25 cellular contexts compared by ENCODE assay signal in genomic region chr4:102416765-102417164, GRCh38.
"Had no signal": no experiment of that assay in that cellular context is flagged by ENCODE, and none has a peak within 500 bp of the region (broad histone marks: within the 10 kb centered on the region; RNA-seq: fewer than 3 reads in every experiment).

No MANE protein-coding gene starts in this region.

- H3K4me1 ChIP-seq: neural progenitor cell, parathyroid adenoma, psoas muscle, sigmoid colon, stomach, thyroid gland had no signal

- H3K9me3 ChIP-seq: ovary, psoas muscle, right lobe of liver, stomach, thoracic aorta, thyroid gland, tibial nerve, upper lobe of left lung had no signal

- H3K9ac ChIP-seq: neural progenitor cell, parathyroid adenoma had no signal

- H3K4me2 ChIP-seq: neural progenitor cell had no signal

- H3K27ac ChIP-seq: neural progenitor cell, ovary, parathyroid adenoma, psoas muscle, right lobe of liver, sigmoid colon, stomach, thoracic aorta, thyroid gland, tibial nerve, upper lobe of left lung had no signal

- H3K4me3 ChIP-seq: neural progenitor cell, ovary, psoas muscle, right lobe of liver, sigmoid colon, stomach, thoracic aorta, thyroid gland, tibial nerve, upper lobe of left lung had no signal

- H3K27me3 ChIP-seq: neural progenitor cell, ovary, right lobe of liver, sigmoid colon, stomach, thyroid gland, tibial nerve, upper lobe of left lung had no signal

- ATAC-seq: natural killer cell; psoas muscle; right cardiac atrium; right lobe of liver; stimulated activated effector memory CD8-positive, alpha-beta T cell treated with anti-CD3 and anti-CD28 coated beads, Interleukin-12 subunit alpha, Interleukin-12 subunit beta, amount 100 ng/mL, for 72 hours; stimulated activated naive B cell treated with anti-CD40 and anti-IgM and Interleukin-4, amounts not matched to agents 10 μg/mL and 1 μg/mL and 100 μg/mL, for 72 hours had no signal

- H2AFZ ChIP-seq: neural progenitor cell, parathyroid adenoma had no signal

- FAIRE-seq: small intestine, urothelium cell line had no signal

- H3K79me2 ChIP-seq: parathyroid adenoma had no signal

- DNase-seq: natural killer cell; occipital lobe; ovary; posterior cingulate gyrus; psoas muscle; right cardiac atrium; right lobe of liver; sigmoid colon; small intestine; stimulated activated CD4-positive, alpha-beta T cell treated with anti-CD3 and anti-CD28 coated beads, Interleukin-15, amount 100 ng/mL, for 24 hours; stimulated activated CD4-positive, alpha-beta T cell treated with anti-CD3 and anti-CD28 coated beads, Interleukin-2, amount 100 ng/mL, for 24 hours; stimulated activated CD4-positive, alpha-beta T cell treated with anti-CD3 and anti-CD28 coated beads, Interleukin-2, amount 100 ng/mL, for 48 hours; stimulated activated CD4-positive, alpha-beta T cell treated with anti-CD3 and anti-CD28 coated beads, Interleukin-4, amount 100 ng/mL, for 24 hours; stimulated activated naive B cell treated with anti-CD40 and anti-IgM and Interleukin-4, amounts not matched to agents 10 μg/mL and 1 μg/mL and 100 μg/mL, for 72 hours; stimulated activated naive CD4-positive, alpha-beta T cell treated with Interleukin-2 at 50 U/mL for 16 hours; stomach; thyroid gland; trophoblast cell; upper lobe of left lung had no signal

- H3K36me3 ChIP-seq: neural progenitor cell, ovary, right lobe of liver, sigmoid colon, stomach, thoracic aorta, thyroid gland, tibial nerve, upper lobe of left lung had no signal
